ENCODE assay signal across 14 cellular contexts in the genomic region with DNA sequence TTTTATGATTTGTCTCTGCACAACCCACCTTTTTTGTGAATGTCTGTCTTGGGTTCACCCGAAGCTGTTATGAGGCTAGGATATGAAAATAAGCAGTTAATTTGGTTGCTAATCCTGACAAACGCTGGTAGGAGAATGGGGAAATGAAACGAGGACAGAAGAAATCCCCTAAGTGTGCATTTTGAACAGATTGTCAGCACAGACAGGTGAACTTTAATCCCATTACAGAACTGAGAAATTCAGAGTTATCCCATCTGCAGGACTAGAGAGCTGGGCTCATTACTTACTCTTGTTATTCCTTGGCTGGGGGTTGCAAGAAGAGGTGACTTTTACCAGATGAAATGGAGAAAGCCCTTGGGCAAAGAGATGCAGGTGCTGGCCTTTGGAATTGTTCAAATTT.
A peak's percentile ranks its signal among the peaks of the same experiment; 100 is the strongest.
DNase-seq lines count a peak whose midpoint lies in the region; ATAC-seq and TF ChIP-seq lines count a peak whose summit lies in the region.
"Had no signal": no experiment of that assay in that cellular context is flagged by ENCODE, and none has a peak within 500 bp of the region (broad histone marks: within the 10 kb centered on the region; RNA-seq: fewer than 3 reads in every experiment).

No MANE protein-coding gene starts in this region.

- no peaks in the 10 kb centered on the region for H3K4me1 Mint-ChIP-seq in natural killer cell

- intact Hi-C loops in natural killer cell (cut with micrococcal nuclease), result no loop called here

- ATAC-seq in GM19463 (IDR thresholded peaks at IDR 0.05; ENCODE audit: unreplicated experiment) (peak; percentile 75), HG02938 (IDR thresholded peaks at IDR 0.05; ENCODE audit: unreplicated experiment) (peak; percentile 82), HG03575 (IDR thresholded peaks at IDR 0.05; ENCODE audit: extremely low read depth, insufficient number of reproducible peaks, low FRiP score, unreplicated experiment) (peak; percentile 92), natural killer cell (no peak)

- TF ChIP-seq CTCF in GM13977 (IDR thresholded peaks at IDR 0.05; ENCODE audit: extremely low read depth, insufficient read depth, missing control alignments) (no peak), natural killer cell (IDR thresholded peaks at IDR 0.05) (no peak)

- peaks cover 0 to 11% of the 10 kb centered on the region in 2 donors for H3K27me3 Mint-ChIP-seq in natural killer cell (ENCODE audit: low read depth in 2 of 2)

- peaks cover 0 to 6% of the 10 kb centered on the region in 2 donors for H3K9me3 Mint-ChIP-seq in natural killer cell

- in situ Hi-C loops in GM13977 (cut with MboI; ENCODE audit: low pct_unique_long_range_greater_than_20kb, low sequenced_read_pairs, unreplicated experiment), result no loop called here

- DNase-seq in GM13977 (ENCODE audit: low spot score), result peak; percentile 18
- DNase-seq in cortex of kidney (lab: John Stamatoyannopoulos, UW), result no peak
- DNase-seq in NCI-H1694 (lab: John Stamatoyannopoulos, UW), result no peak
- DNase-seq in NCI-H2196 treated with DMSO at 0.1 percent for 48 hours (lab: John Stamatoyannopoulos, UW; ENCODE audit: unreplicated experiment), result no peak
- DNase-seq in natural killer cell, result no peak
- DNase-seq: adrenal gland; effector CD8-positive, alpha-beta T cell; midbrain; NCI-H2029 treated with DMSO at 0.1 percent for 48 hours; SJCRH30; stimulated activated CD8-positive, alpha-beta memory T cell treated with anti-CD3 and anti-CD28 coated beads, Interleukin-4, amount 100 ng/mL, for 48 hours had no signal

- H3K36me3 Mint-ChIP-seq in natural killer cell, result peaks cover 6% of the 10 kb centered on the region

- no peak overlapping the region for H3K27ac Mint-ChIP-seq in natural killer cell

- H3K4me3 Mint-ChIP-seq in natural killer cell, result no peak overlapping the region

Comparison
In these comparisons a context has a peak if more than half of its experiments do, and no peak if none do; other contexts are left out.
1. ATAC-seq: peak in GM19463 (single experiment), HG02938 (single experiment) and HG03575 (single experiment); none in natural killer cell (0 of 3).